In the genomic region with DNA sequence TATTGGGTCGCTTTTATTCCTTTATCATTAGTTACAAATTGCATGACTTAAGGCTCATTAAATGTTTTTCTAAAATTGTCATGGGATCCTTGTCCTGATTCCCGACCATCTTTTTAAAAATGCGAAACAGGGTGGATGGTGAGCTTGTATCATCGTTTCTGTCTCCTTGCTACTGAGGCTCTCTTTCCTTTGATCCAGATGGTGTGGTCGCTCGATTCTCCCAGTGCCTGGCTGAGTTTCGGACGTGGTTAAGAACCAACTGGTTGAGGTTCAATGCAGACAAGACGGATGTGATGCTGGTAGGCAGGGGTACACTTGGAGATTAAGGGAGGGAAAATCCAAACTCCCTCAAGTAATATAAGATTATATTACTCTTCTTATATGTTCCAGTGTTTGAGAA, we compare ENCODE assay signal across 8 cellular contexts. TPM values are rescaled to one million over a fixed set of nuclear protein-coding genes. Genes with fewer than 3 reads are reported as not detected.
A peak's percentile ranks its signal among the peaks of the same experiment; 100 is the strongest.
DNase-seq lines count a peak whose midpoint lies in the region; ATAC-seq and TF ChIP-seq lines count a peak whose summit lies in the region.

No MANE protein-coding gene starts in this region.

- H3K4me1 Mint-ChIP-seq in nephron: peaks cover 37% of the 10 kb centered on the region

- peaks cover 19% of the 10 kb centered on the region for H3K4me1 ChIP-seq in ectodermal cell (ENCODE audit: control insufficient read depth, insufficient read depth, low read length)

- DNase-seq in SIG-M5 treated with dmso at 0.1 percent for 504 hours (lab: John Stamatoyannopoulos, UW; ENCODE audit: unreplicated experiment) (peak; percentile 2), SIG-M5 (lab: John Stamatoyannopoulos, UW) (no peak), OCI-M1 (lab: John Stamatoyannopoulos, UW) (peak; percentile 72), NCI-H1092 (lab: John Stamatoyannopoulos, UW) (no peak)

- no peaks in the 10 kb centered on the region for H3K36me3 ChIP-seq in ectodermal cell (ENCODE audit: control insufficient read depth, insufficient read depth, low read length)

- no peak for TF ChIP-seq CTCF in nephron (IDR thresholded peaks at IDR 0.05; ENCODE audit: unreplicated experiment in 3 of 3)

- H3K27me3 Mint-ChIP-seq in nephron (ENCODE audit: low read depth): peaks cover 5% of the 10 kb centered on the region

- H3K4me3 Mint-ChIP-seq in nephron: peak overlapping the region; percentile 92 to 94 (median 94)

- peak overlapping the region; percentile 87 for H3K4me3 ChIP-seq in ectodermal cell (ENCODE audit: insufficient read depth, low read depth, low read length)

- 3 to 6% methylated on average over 8 to 9 of the region's 9 CpGs for WGBS in ectodermal cell, 2 experiments

- no peaks in the 10 kb centered on the region for H3K9me3 ChIP-seq in ectodermal cell (ENCODE audit: control insufficient read depth, low read length)

- H3K27ac ChIP-seq in ectodermal cell (ENCODE audit: insufficient read depth, low read depth, low read length, poor library complexity, severe bottlenecking): peak overlapping the region; percentile 94

- H3K36me3 Mint-ChIP-seq in nephron (ENCODE audit: low read depth): no peaks in the 10 kb centered on the region

- H3K9me3 Mint-ChIP-seq in nephron: no peaks in the 10 kb centered on the region

- no peaks in the 10 kb centered on the region for H3K27me3 ChIP-seq in ectodermal cell (ENCODE audit: control insufficient read depth, insufficient read depth, low read length, poor library complexity, severe bottlenecking)

- ATAC-seq in GM21619 (IDR thresholded peaks at IDR 0.05; ENCODE audit: unreplicated experiment): no peak
- ATAC-seq in HG03175 (IDR thresholded peaks at IDR 0.05; ENCODE audit: unreplicated experiment): no peak

- peak overlapping the region; percentile 92 to 99 (median 96) for H3K27ac Mint-ChIP-seq in nephron

RNA-seq across cellular contexts. Expression of a gene that starts 1.2 kb away (rescaled TPM):
- polyA plus RNA-seq in ectodermal cell (2013, experiment 1 of 4): 35.0 TPM
- 39.0 TPM for polyA plus RNA-seq in ectodermal cell (2013, experiment 2 of 4)
- polyA plus RNA-seq in ectodermal cell (2013, experiment 3 of 4): 27.3 TPM
- 29.7 TPM for polyA plus RNA-seq in ectodermal cell (2013, experiment 4 of 4)

RNA-seq across cellular contexts. Expression of a gene that starts 1.3 kb away (rescaled TPM):
- 5.6 TPM for polyA plus RNA-seq in ectodermal cell (2013, experiment 1 of 4)
- 5.3 TPM for polyA plus RNA-seq in ectodermal cell (2013, experiment 2 of 4)
- polyA plus RNA-seq in ectodermal cell (2013, experiment 3 of 4): 6.4 TPM
- 6.2 TPM for polyA plus RNA-seq in ectodermal cell (2013, experiment 4 of 4)

Comparison
In these comparisons a context has a peak if more than half of its experiments do, and no peak if none do; other contexts are left out.
1. DNase-seq: peak in SIG-M5 treated with dmso at 0.1 percent for 504 hours (single experiment) and OCI-M1 (single experiment); none in SIG-M5 (single experiment) and NCI-H1092 (single experiment).